8 cellular contexts compared by ENCODE assay signal in the genomic region with DNA sequence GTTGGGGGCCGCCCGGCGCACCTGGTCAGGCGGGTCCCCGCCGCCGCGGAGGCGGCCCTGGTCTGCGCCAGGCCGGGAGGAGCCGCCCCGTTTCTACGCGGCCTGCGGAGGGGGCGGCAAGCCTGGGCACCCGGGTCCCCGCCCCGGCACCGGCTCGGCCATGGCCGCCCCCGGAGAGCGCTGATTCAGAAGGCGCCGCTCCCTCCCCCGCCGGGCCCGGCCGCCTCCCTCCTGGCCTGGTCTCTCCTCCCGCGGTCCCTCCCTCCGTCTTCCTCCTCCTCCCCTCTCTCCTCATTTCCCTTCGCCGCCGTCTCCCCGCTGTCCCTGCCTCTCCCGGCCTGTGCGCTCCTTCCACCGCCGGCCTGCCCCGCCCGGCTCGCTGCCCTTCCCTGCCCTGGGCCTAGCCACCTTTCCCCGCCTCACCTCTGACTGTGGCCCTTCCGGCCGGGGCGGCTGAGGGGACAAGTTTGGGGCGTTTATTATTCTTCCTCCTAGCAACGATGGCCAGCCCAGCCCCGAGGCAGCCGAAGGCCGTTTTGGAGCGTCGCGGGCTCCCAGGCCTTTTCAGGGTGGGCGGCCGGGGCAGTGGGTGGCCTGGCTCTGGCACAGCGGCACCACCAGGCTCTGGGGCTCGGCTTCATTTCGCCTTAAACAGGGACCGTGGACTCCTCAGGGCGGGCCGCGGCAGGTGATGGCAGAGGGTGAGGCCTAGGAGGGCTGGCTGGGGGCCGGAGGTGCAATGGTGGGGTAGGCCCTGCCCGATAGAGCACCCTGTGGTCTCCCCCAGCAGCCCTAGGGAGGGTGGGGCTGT. TPM values are rescaled to one million over a fixed set of nuclear protein-coding genes. Genes with fewer than 3 reads are reported as not detected.
DNase-seq lines count a peak whose midpoint lies in the region; ATAC-seq and TF ChIP-seq lines count a peak whose summit lies in the region.

No MANE protein-coding gene starts in this region.

- H3K9me3 Mint-ChIP-seq in IgD-negative memory B cell: no peaks in the 10 kb centered on the region
- no peaks in the 10 kb centered on the region for H3K9me3 Mint-ChIP-seq in activated CD4-positive, alpha-beta T cell treated with anti-CD3 and anti-CD28 coated beads, Interleukin-2, amount 10 ng/mL, durations not matched to agents 24 days and 14 days

- H3K9me3 ChIP-seq in mucosa of descending colon: no peaks in the 10 kb centered on the region

- H3K4me3 Mint-ChIP-seq in IgD-negative memory B cell: peak overlapping the region in 3 of 4 donors; percentile 46 to 66 (median 60)
- H3K4me3 Mint-ChIP-seq in activated CD4-positive, alpha-beta T cell treated with anti-CD3 and anti-CD28 coated beads, Interleukin-2, amount 10 ng/mL, durations not matched to agents 24 days and 14 days: peak overlapping the region; percentile 75

- peak overlapping the region in 1 of 3 donors; percentile 31 for H3K27ac Mint-ChIP-seq in IgD-negative memory B cell
- H3K27ac Mint-ChIP-seq in activated CD4-positive, alpha-beta T cell treated with anti-CD3 and anti-CD28 coated beads, Interleukin-2, amount 10 ng/mL, durations not matched to agents 24 days and 14 days: no peak overlapping the region

- H3K36me3 ChIP-seq in mucosa of descending colon (ENCODE audit: low read depth): no peaks in the 10 kb centered on the region

- H3K4me3 ChIP-seq in epithelial cell of esophagus (ENCODE audit: low read length) (peak overlapping the region; percentile 63), mucosa of descending colon (peak overlapping the region; percentile 61)

- TF ChIP-seq CTCF in epithelial cell of esophagus (IDR thresholded peaks at IDR 0.05; ENCODE audit: insufficient read depth, low read depth, low read length, missing control alignments): no peak
- no peak for TF ChIP-seq CTCF in mucosa of descending colon (IDR thresholded peaks at IDR 0.05)

- H3K4me1 Mint-ChIP-seq in IgD-negative memory B cell: peaks cover 0 to 2% (median 1%) of the 10 kb centered on the region in 3 donors
- H3K4me1 Mint-ChIP-seq in activated CD4-positive, alpha-beta T cell treated with anti-CD3 and anti-CD28 coated beads, Interleukin-2, amount 10 ng/mL, durations not matched to agents 24 days and 14 days: no peaks in the 10 kb centered on the region

- peaks cover 17% of the 10 kb centered on the region for H3K4me1 ChIP-seq in mucosa of descending colon (ENCODE audit: low read depth)

- DNase-seq in COLO668 (lab: John Stamatoyannopoulos, UW; ENCODE audit: unreplicated experiment): peak; percentile 72
- DNase-seq in activated CD4-positive, alpha-beta T cell treated with anti-CD3 and anti-CD28 coated beads, Interleukin-2, amount 10 ng/mL, durations not matched to agents 24 days and 14 days: peak; percentile 82
- DNase-seq in epithelial cell of esophagus (ENCODE audit: low read depth): peak; percentile 91
- DNase-seq in mucosa of descending colon: peak; percentile 78 to 86 (median 83)
- DNase-seq in stromal cell of bone marrow (ENCODE audit: low read depth): peak; percentile 60

- intact Hi-C loops in activated CD4-positive, alpha-beta T cell treated with anti-CD3 and anti-CD28 coated beads, Interleukin-2, amount 10 ng/mL, durations not matched to agents 24 days and 14 days (cut with micrococcal nuclease): loop anchor here (2.0 kb wide), 2 partner anchors 23 to 39 kb away; no protein-coding TSS in a partner anchor
- intact Hi-C loops in mucosa of descending colon (cut with DNase I, micrococcal nuclease): no loop called here

- ATAC-seq in mucosa of descending colon (peak; percentile 66), GM18861 (IDR thresholded peaks at IDR 0.05; ENCODE audit: unreplicated experiment) (no peak), HG03025 (IDR thresholded peaks at IDR 0.05; ENCODE audit: low FRiP score, unreplicated experiment) (no peak)

- H3K36me3 Mint-ChIP-seq in IgD-negative memory B cell: no peaks in the 10 kb centered on the region
- H3K36me3 Mint-ChIP-seq in activated CD4-positive, alpha-beta T cell treated with anti-CD3 and anti-CD28 coated beads, Interleukin-2, amount 10 ng/mL, durations not matched to agents 24 days and 14 days (ENCODE audit: low read depth): no peaks in the 10 kb centered on the region

- peaks cover 21% of the 10 kb centered on the region for H3K27me3 Mint-ChIP-seq in IgD-negative memory B cell
- H3K27me3 Mint-ChIP-seq in activated CD4-positive, alpha-beta T cell treated with anti-CD3 and anti-CD28 coated beads, Interleukin-2, amount 10 ng/mL, durations not matched to agents 24 days and 14 days: peaks cover 11% of the 10 kb centered on the region

RNA-seq across cellular contexts. Expression of gene CEP170B, which starts 0.8 kb away (rescaled TPM):
- not detected for polyA plus RNA-seq in IgD-negative memory B cell
- 8.3 and 9.0 TPM in 2 replicates for total RNA-seq in activated CD4-positive, alpha-beta T cell treated with anti-CD3 and anti-CD28 coated beads, Interleukin-2, amount 10 ng/mL, durations not matched to agents 24 days and 14 days
- 10 to 100 TPM; 66.8 to 89.9 (median 69.9) TPM for total RNA-seq in mucosa of descending colon

RNA-seq across cellular contexts. Expression of gene PLD4, which starts 58.8 kb away (rescaled TPM):
- polyA plus RNA-seq in IgD-negative memory B cell: 103 TPM
- total RNA-seq in activated CD4-positive, alpha-beta T cell treated with anti-CD3 and anti-CD28 coated beads, Interleukin-2, amount 10 ng/mL, durations not matched to agents 24 days and 14 days: 0.07 and 0.21 TPM in 2 replicates
- total RNA-seq in mucosa of descending colon: 1 to 10 TPM in 1 of 3 donors, under 1 TPM in 2; 0.38 to 2.2 (median 0.39) TPM
